Comparison of ENCODE assay signal across 9 cellular contexts in the genomic region with DNA sequence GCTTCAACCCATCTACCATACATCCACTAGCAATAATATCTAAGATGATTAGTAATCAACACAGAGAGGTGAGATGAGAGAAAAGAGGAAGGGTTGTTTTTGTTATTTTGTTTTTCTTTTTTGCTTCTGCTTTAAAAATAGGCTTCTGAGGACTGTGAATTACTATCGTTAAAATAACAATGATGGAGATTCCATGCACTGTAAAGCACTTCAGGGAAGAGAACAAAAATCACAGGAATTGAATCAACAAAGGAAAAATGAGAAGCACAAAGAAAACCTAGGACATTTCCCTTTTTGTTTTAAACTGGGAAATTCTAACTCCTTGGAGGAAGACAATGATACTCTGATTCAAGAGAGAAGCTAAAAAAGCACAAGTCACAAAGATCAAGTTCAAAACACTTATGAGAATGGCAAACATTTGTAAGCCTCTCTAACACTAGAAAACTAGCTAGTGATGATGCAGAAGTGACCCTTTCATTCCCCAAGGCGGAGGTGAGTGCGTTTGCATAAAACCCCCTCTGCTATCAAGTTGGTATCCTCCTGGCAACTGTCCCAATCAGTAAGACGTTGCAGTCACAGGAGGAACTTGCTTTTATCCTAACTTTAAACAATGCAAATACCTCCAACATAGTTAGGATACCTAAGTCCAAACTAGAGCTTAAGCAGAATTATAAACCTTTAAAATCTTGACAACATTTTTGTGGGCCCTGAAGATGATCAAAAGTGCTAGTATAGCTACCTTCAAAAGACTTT.
DNase-seq lines count a peak whose midpoint lies in the region; ATAC-seq and TF ChIP-seq lines count a peak whose summit lies in the region.
"Had no signal": no experiment of that assay in that cellular context is flagged by ENCODE, and none has a peak within 500 bp of the region (broad histone marks: within the 10 kb centered on the region; RNA-seq: fewer than 3 reads in every experiment).

No MANE protein-coding gene starts in this region.

- no peak for ATAC-seq in HG03196 (IDR thresholded peaks at IDR 0.05; ENCODE audit: unreplicated experiment)

- no peak overlapping the region for H2AFZ ChIP-seq in OCI-LY7 (ENCODE audit: low read length)
- H2AFZ ChIP-seq in fibroblast of lung (ENCODE audit: low read length), result no peak overlapping the region

- H3K9me2 ChIP-seq in OCI-LY7 (ENCODE audit: insufficient read depth, low read length), result no peaks in the 10 kb centered on the region

- peaks cover 13% of the 10 kb centered on the region for H3K4me1 ChIP-seq in OCI-LY7 (ENCODE audit: insufficient read depth, low read length, poor library complexity, severe bottlenecking)
- no peaks in the 10 kb centered on the region for H3K4me1 ChIP-seq in fibroblast of lung (ENCODE audit: control insufficient read depth, extremely low read depth, insufficient read depth, low read length)

- TF ChIP-seq CTCF in OCI-LY7 (conservative IDR thresholded peaks at IDR 0.05; ENCODE audit: low read length), result no peak
- TF ChIP-seq CTCF in fibroblast of lung (conservative IDR thresholded peaks at IDR 0.05 in 1 of 2, IDR thresholded peaks at IDR 0.05 in 1 of 2; ENCODE audit: low read depth in 1 of 2, low read length in 2 of 2), result no peak

- peak overlapping the region; percentile 31 for H3K4me2 ChIP-seq in OCI-LY7 (ENCODE audit: low read length)
- no peak overlapping the region for H3K4me2 ChIP-seq in fibroblast of lung (ENCODE audit: extremely low read depth, insufficient read depth, low read length)

- H3K27me3 ChIP-seq in fibroblast of lung (ENCODE audit: control insufficient read depth, insufficient read depth, low read length), result no peaks in the 10 kb centered on the region

- H4K20me1 ChIP-seq in OCI-LY7 (ENCODE audit: insufficient read depth, low read length), result no peaks in the 10 kb centered on the region
- no peaks in the 10 kb centered on the region for H4K20me1 ChIP-seq in fibroblast of lung (ENCODE audit: control insufficient read depth, extremely low read depth, insufficient read depth, low read length)

- peak overlapping the region; percentile 2 for H3K27ac ChIP-seq in OCI-LY7 (ENCODE audit: low read depth, low read length, poor library complexity, severe bottlenecking)
- no peak overlapping the region for H3K27ac ChIP-seq in fibroblast of lung (ENCODE audit: insufficient read depth, low read length)

- H3K9me3 ChIP-seq in OCI-LY7 (ENCODE audit: low read length), result no peaks in the 10 kb centered on the region
- no peaks in the 10 kb centered on the region for H3K9me3 ChIP-seq in fibroblast of lung (ENCODE audit: control insufficient read depth, insufficient read depth, low read depth, low read length)

- H3K9ac ChIP-seq in fibroblast of lung (ENCODE audit: insufficient read depth, low read length), result no peak overlapping the region

- H3K36me3 ChIP-seq in OCI-LY7 (ENCODE audit: insufficient read depth, low read length) (peaks cover 74% of the 10 kb centered on the region), fibroblast of lung (ENCODE audit: control insufficient read depth, insufficient read depth, low read length) (peaks cover 6% of the 10 kb centered on the region)

- intact Hi-C loops in OCI-LY7 (cut with micrococcal nuclease; ENCODE audit: unreplicated experiment), result no loop called here

- CTCF ChIA-PET in OCI-LY7 (lab: Charles Lee; ENCODE audit: unreplicated experiment), result no interaction called here

- POLR2A ChIA-PET in OCI-LY7 (lab: Charles Lee), result interaction anchor here (0.7 to 0.8 kb wide), 2 partner anchors 27 to 31 kb away, joined by 3 read pairs; no protein-coding TSS in a partner anchor

- H3K79me2 ChIP-seq in OCI-LY7 (ENCODE audit: insufficient read depth, low read depth, low read length) (no peaks in the 10 kb centered on the region), fibroblast of lung (ENCODE audit: control insufficient read depth, insufficient read depth, low read length) (no peaks in the 10 kb centered on the region)

- no TSS peak for BruUV-seq in OCI-LY7 (replicated peaks; lab: Mats Ljungman, UMichigan)

- H3K4me3 ChIP-seq in OCI-LY7 (ENCODE audit: low read depth, low read length, poor library complexity, severe bottlenecking) (no peak overlapping the region), fibroblast of lung (replicated peaks in 1 of 4; ENCODE audit: control extremely low read depth in 1 of 4, insufficient read depth in 1 of 4, low read depth in 3 of 4, low read length in 4 of 4) (no peak overlapping the region)

- DNase-seq in NCI-H510A treated with DMSO at 0.1 percent for 48 hours (lab: John Stamatoyannopoulos, UW) (peak; percentile 44), NCI-H510A (lab: John Stamatoyannopoulos, UW) (no peak), OCI-LY7 (ENCODE audit: low spot score) (peak; percentile 44), fibroblast of lung (ENCODE audit: low read depth in 2 of 2) (peak; percentile 56 to 92), pulmonary artery endothelial cell (ENCODE audit: low read depth, low spot score) (peak; percentile 94), cerebellum (ENCODE audit: low spot score) (no peak)
- DNase-seq in stimulated activated naive CD4-positive, alpha-beta T cell treated with Interleukin-2 at 50 U/mL for 16 hours (lab: John Stamatoyannopoulos, UW), result no peak
- DNase-seq: activated T-cell treated with anti-CD3 and anti-CD28 coated beads, Interleukin-2, amount 50 U/mL, for 1 hour had no signal

Comparison
In these comparisons a context has a peak if more than half of its experiments do, and no peak if none do; other contexts are left out.
1. DNase-seq: peak in NCI-H510A treated with DMSO at 0.1 percent for 48 hours (single experiment), OCI-LY7 (single experiment), fibroblast of lung (2 of 2) and pulmonary artery endothelial cell (single experiment); none in NCI-H510A (single experiment), cerebellum (single experiment) and stimulated activated naive CD4-positive, alpha-beta T cell treated with Interleukin-2 at 50 U/mL for 16 hours (single experiment).